29 cellular contexts compared by ENCODE assay signal in the genomic region with DNA sequence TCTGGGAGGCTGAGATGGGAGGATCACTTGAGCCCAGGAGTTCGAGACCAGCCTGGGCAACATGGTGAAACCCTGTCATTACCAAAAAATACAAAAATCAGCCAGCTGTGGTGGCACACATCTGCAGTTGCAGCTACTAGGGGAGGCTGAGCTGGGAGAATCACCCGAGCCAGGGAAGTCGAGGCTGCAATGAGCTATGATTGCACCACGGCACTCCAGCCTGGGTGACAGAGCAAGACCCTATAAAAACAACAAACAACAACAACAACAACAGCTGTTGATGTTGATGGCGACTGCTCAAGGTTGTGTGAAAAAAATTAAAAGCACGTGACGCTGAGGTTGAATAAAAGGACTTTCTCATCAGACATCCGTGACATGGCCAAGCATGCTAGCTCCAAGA. TPM values are rescaled to one million over a fixed set of nuclear protein-coding genes. Genes with fewer than 3 reads are reported as not detected.
"Had no signal": no experiment of that assay in that cellular context is flagged by ENCODE, and none has a peak within 500 bp of the region (broad histone marks: within the 10 kb centered on the region; RNA-seq: fewer than 3 reads in every experiment).

No MANE protein-coding gene starts in this region.

- H3K27ac ChIP-seq: foreskin keratinocyte, lower lobe of right lung, VCaP had no signal

- H3K36me3 ChIP-seq: lower lobe of right lung, thyroid gland had no signal

- H3K9me3 Mint-ChIP-seq: activated CD4-positive, alpha-beta T cell treated with anti-CD3 and anti-CD28 coated beads, Interleukin-2, amount 10 ng/mL, durations not matched to agents 7 days and 5 days; activated CD8-positive, alpha-beta T cell treated with anti-CD3 and anti-CD28 coated beads for 36 hours; activated naive CD4-positive, alpha-beta T cell treated with anti-CD3 and anti-CD28 coated beads, Interleukin-2, amount 10 ng/mL, durations not matched to agents 7 days and 5 days; stimulated activated naive CD8-positive, alpha-beta T cell treated with anti-CD3 and anti-CD28 coated beads, Interleukin-15, Interleukin-2, amounts not matched to agents 100 ng/mL and 50 ng/mL, for 24 hours; T-cell; T-helper 2 cell treated with Interferon-gamma antibody and Interleukin-4, amounts not matched to agents 5 μg/mL and 100 μg/mL, for 36 hours had no signal

- H3K36me3 Mint-ChIP-seq: activated CD8-positive, alpha-beta memory T cell treated with anti-CD3 and anti-CD28 coated beads, Interleukin-2, amount 10 ng/mL, durations not matched to agents 7 days and 5 days; activated naive CD4-positive, alpha-beta T cell treated with anti-CD3 and anti-CD28 coated beads, Interleukin-2, amount 10 ng/mL, durations not matched to agents 7 days and 5 days; naive B cell; T-cell had no signal

- H3K27ac Mint-ChIP-seq: activated CD4-positive, alpha-beta T cell treated with anti-CD3 and anti-CD28 coated beads, Interleukin-2, amount 10 ng/mL, durations not matched to agents 7 days and 5 days; activated CD8-positive, alpha-beta memory T cell treated with anti-CD3 and anti-CD28 coated beads, Interleukin-2, amount 10 ng/mL, durations not matched to agents 7 days and 5 days; activated CD8-positive, alpha-beta T cell treated with anti-CD3 and anti-CD28 coated beads for 36 hours; activated naive CD4-positive, alpha-beta T cell treated with anti-CD3 and anti-CD28 coated beads, Interleukin-2, amount 10 ng/mL, durations not matched to agents 7 days and 5 days; naive B cell; stimulated activated naive CD8-positive, alpha-beta T cell treated with anti-CD3 and anti-CD28 coated beads, Interleukin-15, Interleukin-2, amounts not matched to agents 100 ng/mL and 50 ng/mL, for 24 hours; T-cell; T-helper 2 cell treated with Interferon-gamma antibody and Interleukin-4, amounts not matched to agents 5 μg/mL and 100 μg/mL, for 36 hours had no signal

- DNase-seq: activated CD4-positive, alpha-beta T cell treated with anti-CD3 and anti-CD28 coated beads, Interleukin-2, amount 10 ng/mL, durations not matched to agents 7 days and 5 days; activated CD4-positive, CD25-positive, alpha-beta regulatory T cell treated with anti-CD3 and anti-CD28 coated beads, Interleukin-2, amount 50 U/mL, for 72 hours; activated CD8-positive, alpha-beta memory T cell treated with anti-CD3 and anti-CD28 coated beads, Interleukin-2, amount 10 ng/mL, durations not matched to agents 7 days and 5 days; activated CD8-positive, alpha-beta T cell treated with anti-CD3 and anti-CD28 coated beads for 36 hours; activated effector memory CD4-positive, alpha-beta T cell treated with anti-CD3 and anti-CD28 coated beads, Interleukin-2, amount 50 U/mL, for 16 hours; activated naive CD4-positive, alpha-beta T cell treated with anti-CD3 and anti-CD28 coated beads, Interleukin-2, amount 10 ng/mL, durations not matched to agents 7 days and 5 days; activated T-cell treated with anti-CD3 and anti-CD28 coated beads for 4 hours; amygdala; dermis blood vessel endothelial cell; effector CD8-positive, alpha-beta T cell; erythroblast; islet precursor cell; left colon; lower lobe of right lung; mesendoderm; mucosa of descending colon; naive B cell; occipital lobe; stimulated activated CD4-positive, alpha-beta T cell treated with anti-CD3 and anti-CD28 coated beads, Interleukin-12 subunit alpha, Interleukin-12 subunit beta, amount 100 ng/mL, for 4 hours; stimulated activated CD4-positive, alpha-beta T cell treated with anti-CD3 and anti-CD28 coated beads, Interleukin-4, amount 100 ng/mL, for 4 hours; T-cell had no signal

- H3K9me3 ChIP-seq: lower lobe of right lung, mucosa of descending colon, thyroid gland had no signal

- H3K27me3 ChIP-seq: thyroid gland had no signal

- H3K27me3 Mint-ChIP-seq: activated CD8-positive, alpha-beta T cell treated with anti-CD3 and anti-CD28 coated beads for 36 hours; stimulated activated naive CD8-positive, alpha-beta T cell treated with anti-CD3 and anti-CD28 coated beads, Interleukin-15, Interleukin-2, amounts not matched to agents 100 ng/mL and 50 ng/mL, for 24 hours had no signal

- ATAC-seq: activated CD8-positive, alpha-beta memory T cell treated with anti-CD3 and anti-CD28 coated beads, Interleukin-2, amount 10 ng/mL, durations not matched to agents 7 days and 5 days; activated CD8-positive, alpha-beta T cell treated with anti-CD3 and anti-CD28 coated beads for 36 hours; left colon; T-cell had no signal

- H3K4me3 Mint-ChIP-seq: activated CD4-positive, alpha-beta T cell treated with anti-CD3 and anti-CD28 coated beads, Interleukin-2, amount 10 ng/mL, durations not matched to agents 7 days and 5 days; activated CD8-positive, alpha-beta memory T cell treated with anti-CD3 and anti-CD28 coated beads, Interleukin-2, amount 10 ng/mL, durations not matched to agents 7 days and 5 days; activated CD8-positive, alpha-beta T cell treated with anti-CD3 and anti-CD28 coated beads for 36 hours; activated naive CD4-positive, alpha-beta T cell treated with anti-CD3 and anti-CD28 coated beads, Interleukin-2, amount 10 ng/mL, durations not matched to agents 7 days and 5 days; stimulated activated naive CD8-positive, alpha-beta T cell treated with anti-CD3 and anti-CD28 coated beads, Interleukin-15, Interleukin-2, amounts not matched to agents 100 ng/mL and 50 ng/mL, for 24 hours; T-cell; T-helper 2 cell treated with Interferon-gamma antibody and Interleukin-4, amounts not matched to agents 5 μg/mL and 100 μg/mL, for 36 hours had no signal

- H3K4me3 ChIP-seq: lower lobe of right lung, mucosa of descending colon, thyroid gland had no signal

RNA-seq across cellular contexts. Expression of a gene that starts 40.8 kb away (rescaled TPM):
- total RNA-seq: activated CD4-positive, alpha-beta T cell treated with anti-CD3 and anti-CD28 coated beads, Interleukin-2, amount 10 ng/mL, durations not matched to agents 7 days and 5 days; activated CD8-positive, alpha-beta memory T cell treated with anti-CD3 and anti-CD28 coated beads, Interleukin-2, amount 10 ng/mL, durations not matched to agents 7 days and 5 days; activated CD8-positive, alpha-beta T cell treated with anti-CD3 and anti-CD28 coated beads for 36 hours; dermis blood vessel endothelial cell; foreskin keratinocyte; left colon; mucosa of descending colon; occipital lobe; renal cortical epithelial cell; T-cell; thyroid gland; ureter had no signal
- polyA plus RNA-seq: foreskin keratinocyte, neural cell had no signal
